1 cellular context compared by ENCODE assay signal in the genomic region with DNA sequence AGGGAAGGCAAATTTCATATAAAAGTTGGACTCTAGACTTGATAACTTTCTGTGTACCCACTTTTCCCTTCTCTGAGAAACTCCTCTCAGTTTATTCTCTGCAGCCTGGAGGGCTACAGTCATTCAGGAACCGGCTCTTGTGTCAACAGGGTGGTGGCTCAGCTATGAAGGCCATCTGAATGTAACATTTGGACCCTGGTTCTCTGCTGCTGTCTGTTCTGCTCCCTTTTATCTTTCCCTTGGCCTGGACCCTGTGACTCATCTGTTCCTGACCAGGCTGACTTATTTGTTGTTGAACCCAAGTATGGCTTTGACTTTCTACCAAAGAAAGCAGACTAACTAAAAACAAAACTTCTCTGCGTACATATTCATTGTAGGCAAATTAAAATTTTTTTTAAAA.
TF ChIP-seq lines count a peak whose summit lies in the region.

No MANE protein-coding gene starts in this region.

TF ChIP-seq in HepG2, 621 proteins besides CTCF, POLR2A, EP300 and RAD21 (continued from another document and continues in another):
- TF ChIP-seq, protein P1, sequence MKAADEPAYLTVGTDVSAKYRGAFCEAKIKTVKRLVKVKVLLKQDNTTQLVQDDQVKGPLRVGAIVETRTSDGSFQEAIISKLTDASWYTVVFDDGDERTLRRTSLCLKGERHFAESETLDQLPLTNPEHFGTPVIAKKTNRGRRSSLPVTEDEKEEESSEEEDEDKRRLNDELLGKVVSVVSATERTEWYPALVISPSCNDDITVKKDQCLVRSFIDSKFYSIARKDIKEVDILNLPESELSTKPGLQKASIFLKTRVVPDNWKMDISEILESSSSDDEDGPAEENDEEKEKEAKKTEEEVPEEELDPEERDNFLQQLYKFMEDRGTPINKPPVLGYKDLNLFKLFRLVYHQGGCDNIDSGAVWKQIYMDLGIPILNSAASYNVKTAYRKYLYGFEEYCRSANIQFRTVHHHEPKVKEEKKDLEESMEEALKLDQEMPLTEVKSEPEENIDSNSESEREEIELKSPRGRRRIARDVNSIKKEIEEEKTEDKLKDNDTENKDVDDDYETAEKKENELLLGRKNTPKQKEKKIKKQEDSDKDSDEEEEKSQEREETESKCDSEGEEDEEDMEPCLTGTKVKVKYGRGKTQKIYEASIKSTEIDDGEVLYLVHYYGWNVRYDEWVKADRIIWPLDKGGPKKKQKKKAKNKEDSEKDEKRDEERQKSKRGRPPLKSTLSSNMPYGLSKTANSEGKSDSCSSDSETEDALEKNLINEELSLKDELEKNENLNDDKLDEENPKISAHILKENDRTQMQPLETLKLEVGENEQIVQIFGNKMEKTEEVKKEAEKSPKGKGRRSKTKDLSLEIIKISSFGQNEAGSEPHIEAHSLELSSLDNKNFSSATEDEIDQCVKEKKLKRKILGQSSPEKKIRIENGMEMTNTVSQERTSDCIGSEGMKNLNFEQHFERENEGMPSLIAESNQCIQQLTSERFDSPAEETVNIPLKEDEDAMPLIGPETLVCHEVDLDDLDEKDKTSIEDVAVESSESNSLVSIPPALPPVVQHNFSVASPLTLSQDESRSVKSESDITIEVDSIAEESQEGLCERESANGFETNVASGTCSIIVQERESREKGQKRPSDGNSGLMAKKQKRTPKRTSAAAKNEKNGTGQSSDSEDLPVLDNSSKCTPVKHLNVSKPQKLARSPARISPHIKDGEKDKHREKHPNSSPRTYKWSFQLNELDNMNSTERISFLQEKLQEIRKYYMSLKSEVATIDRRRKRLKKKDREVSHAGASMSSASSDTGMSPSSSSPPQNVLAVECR (CRISPR knock-in tag; IDR thresholded peaks at IDR 0.05; ENCODE audit: borderline replicate concordance), result peak; percentile 31; the same call in 1 of the 2 replicates
- no peak for TF ChIP-seq NBN (conservative IDR thresholded peaks at IDR 0.05)
- TF ChIP-seq MATR3 (CRISPR knock-in tag; IDR thresholded peaks at IDR 0.05), result no peak
- TF ChIP-seq, protein P2, sequence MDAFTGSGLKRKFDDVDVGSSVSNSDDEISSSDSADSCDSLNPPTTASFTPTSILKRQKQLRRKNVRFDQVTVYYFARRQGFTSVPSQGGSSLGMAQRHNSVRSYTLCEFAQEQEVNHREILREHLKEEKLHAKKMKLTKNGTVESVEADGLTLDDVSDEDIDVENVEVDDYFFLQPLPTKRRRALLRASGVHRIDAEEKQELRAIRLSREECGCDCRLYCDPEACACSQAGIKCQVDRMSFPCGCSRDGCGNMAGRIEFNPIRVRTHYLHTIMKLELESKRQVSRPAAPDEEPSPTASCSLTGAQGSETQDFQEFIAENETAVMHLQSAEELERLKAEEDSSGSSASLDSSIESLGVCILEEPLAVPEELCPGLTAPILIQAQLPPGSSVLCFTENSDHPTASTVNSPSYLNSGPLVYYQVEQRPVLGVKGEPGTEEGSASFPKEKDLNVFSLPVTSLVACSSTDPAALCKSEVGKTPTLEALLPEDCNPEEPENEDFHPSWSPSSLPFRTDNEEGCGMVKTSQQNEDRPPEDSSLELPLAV (CRISPR knock-in tag; conservative IDR thresholded peaks at IDR 0.05; ENCODE audit: low read depth), result no peak
- TF ChIP-seq ZFX (CRISPR knock-in tag; IDR thresholded peaks at IDR 0.05; ENCODE audit: low read depth), result no peak
- TF ChIP-seq SIX1 (CRISPR knock-in tag; IDR thresholded peaks at IDR 0.05; ENCODE audit: borderline replicate concordance), result peak; percentile 56; the same call in 1 of the 2 replicates
- peak in 1 of 2 experiments; percentile 56; a peak in 1 of 4 replicates for TF ChIP-seq KLF16 (CRISPR knock-in tag; IDR thresholded peaks at IDR 0.05)
- TF ChIP-seq ZFP41 (CRISPR knock-in tag; IDR thresholded peaks at IDR 0.05; ENCODE audit: borderline replicate concordance), result no peak
- TF ChIP-seq ZNF138 (CRISPR knock-in tag; IDR thresholded peaks at IDR 0.05; ENCODE audit: low read depth), result no peak
- TF ChIP-seq BCL6 (CRISPR knock-in tag; IDR thresholded peaks at IDR 0.05), result peak; percentile 79
- TF ChIP-seq HNF4A (CRISPR knock-in tag; IDR thresholded peaks at IDR 0.05), result peak; percentile 96
- peak; percentile 79 for TF ChIP-seq SKI (IDR thresholded peaks at IDR 0.05; ENCODE audit: partially characterized antibody)
- no peak for TF ChIP-seq PCBP1 (IDR thresholded peaks at IDR 0.05; ENCODE audit: borderline replicate concordance, low read depth, low read length)
- no peak for TF ChIP-seq ZNF775 (CRISPR knock-in tag; IDR thresholded peaks at IDR 0.05; ENCODE audit: borderline replicate concordance)
- peak; percentile 48; the same call in 1 of the 2 replicates for TF ChIP-seq FOXJ3 (CRISPR knock-in tag; IDR thresholded peaks at IDR 0.05; ENCODE audit: borderline replicate concordance)
- TF ChIP-seq, protein P3, sequence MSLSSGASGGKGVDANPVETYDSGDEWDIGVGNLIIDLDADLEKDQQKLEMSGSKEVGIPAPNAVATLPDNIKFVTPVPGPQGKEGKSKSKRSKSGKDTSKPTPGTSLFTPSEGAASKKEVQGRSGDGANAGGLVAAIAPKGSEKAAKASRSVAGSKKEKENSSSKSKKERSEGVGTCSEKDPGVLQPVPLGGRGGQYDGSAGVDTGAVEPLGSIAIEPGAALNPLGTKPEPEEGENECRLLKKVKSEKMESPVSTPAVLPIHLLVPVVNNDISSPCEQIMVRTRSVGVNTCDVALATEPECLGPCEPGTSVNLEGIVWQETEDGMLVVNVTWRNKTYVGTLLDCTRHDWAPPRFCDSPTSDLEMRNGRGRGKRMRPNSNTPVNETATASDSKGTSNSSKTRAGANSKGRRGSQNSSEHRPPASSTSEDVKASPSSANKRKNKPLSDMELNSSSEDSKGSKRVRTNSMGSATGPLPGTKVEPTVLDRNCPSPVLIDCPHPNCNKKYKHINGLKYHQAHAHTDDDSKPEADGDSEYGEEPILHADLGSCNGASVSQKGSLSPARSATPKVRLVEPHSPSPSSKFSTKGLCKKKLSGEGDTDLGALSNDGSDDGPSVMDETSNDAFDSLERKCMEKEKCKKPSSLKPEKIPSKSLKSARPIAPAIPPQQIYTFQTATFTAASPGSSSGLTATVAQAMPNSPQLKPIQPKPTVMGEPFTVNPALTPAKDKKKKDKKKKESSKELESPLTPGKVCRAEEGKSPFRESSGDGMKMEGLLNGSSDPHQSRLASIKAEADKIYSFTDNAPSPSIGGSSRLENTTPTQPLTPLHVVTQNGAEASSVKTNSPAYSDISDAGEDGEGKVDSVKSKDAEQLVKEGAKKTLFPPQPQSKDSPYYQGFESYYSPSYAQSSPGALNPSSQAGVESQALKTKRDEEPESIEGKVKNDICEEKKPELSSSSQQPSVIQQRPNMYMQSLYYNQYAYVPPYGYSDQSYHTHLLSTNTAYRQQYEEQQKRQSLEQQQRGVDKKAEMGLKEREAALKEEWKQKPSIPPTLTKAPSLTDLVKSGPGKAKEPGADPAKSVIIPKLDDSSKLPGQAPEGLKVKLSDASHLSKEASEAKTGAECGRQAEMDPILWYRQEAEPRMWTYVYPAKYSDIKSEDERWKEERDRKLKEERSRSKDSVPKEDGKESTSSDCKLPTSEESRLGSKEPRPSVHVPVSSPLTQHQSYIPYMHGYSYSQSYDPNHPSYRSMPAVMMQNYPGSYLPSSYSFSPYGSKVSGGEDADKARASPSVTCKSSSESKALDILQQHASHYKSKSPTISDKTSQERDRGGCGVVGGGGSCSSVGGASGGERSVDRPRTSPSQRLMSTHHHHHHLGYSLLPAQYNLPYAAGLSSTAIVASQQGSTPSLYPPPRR (CRISPR knock-in tag; IDR thresholded peaks at IDR 0.05; ENCODE audit: borderline replicate concordance), result peak; percentile 62; the same call in 1 of the 2 replicates
- TF ChIP-seq IRF2 (CRISPR knock-in tag; IDR thresholded peaks at IDR 0.05), result peak; percentile 70; the same call in 1 of the 2 replicates
- peak; percentile 80 for TF ChIP-seq SOX5 (CRISPR knock-in tag; IDR thresholded peaks at IDR 0.05; ENCODE audit: borderline replicate concordance)
- TF ChIP-seq BRD4 (CRISPR knock-in tag; IDR thresholded peaks at IDR 0.05), result no peak
- TF ChIP-seq ATF1 (CRISPR knock-in tag; IDR thresholded peaks at IDR 0.05), result 0 out of 2 replicates have a peak, but pooled peaks have one; percentile 13
- no peak for TF ChIP-seq GLI4 (CRISPR knock-in tag; IDR thresholded peaks at IDR 0.05; ENCODE audit: borderline replicate concordance)
- TF ChIP-seq, protein P4, sequence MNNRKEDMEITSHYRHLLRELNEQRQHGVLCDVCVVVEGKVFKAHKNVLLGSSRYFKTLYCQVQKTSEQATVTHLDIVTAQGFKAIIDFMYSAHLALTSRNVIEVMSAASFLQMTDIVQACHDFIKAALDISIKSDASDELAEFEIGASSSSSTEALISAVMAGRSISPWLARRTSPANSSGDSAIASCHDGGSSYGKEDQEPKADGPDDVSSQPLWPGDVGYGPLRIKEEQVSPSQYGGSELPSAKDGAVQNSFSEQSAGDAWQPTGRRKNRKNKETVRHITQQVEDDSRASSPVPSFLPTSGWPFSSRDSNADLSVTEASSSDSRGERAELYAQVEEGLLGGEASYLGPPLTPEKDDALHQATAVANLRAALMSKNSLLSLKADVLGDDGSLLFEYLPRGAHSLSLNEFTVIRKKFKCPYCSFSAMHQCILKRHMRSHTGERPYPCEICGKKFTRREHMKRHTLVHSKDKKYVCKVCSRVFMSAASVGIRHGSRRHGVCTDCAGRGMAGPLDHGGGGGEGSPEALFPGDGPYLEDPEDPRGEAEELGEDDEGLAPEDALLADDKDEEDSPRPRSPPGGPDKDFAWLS (CRISPR knock-in tag; IDR thresholded peaks at IDR 0.05; ENCODE audit: borderline replicate concordance), result no peak
- TF ChIP-seq FOXK2 (IDR thresholded peaks at IDR 0.05), result peak; percentile 19; the same call in 1 of the 2 replicates
- TF ChIP-seq, protein P5, sequence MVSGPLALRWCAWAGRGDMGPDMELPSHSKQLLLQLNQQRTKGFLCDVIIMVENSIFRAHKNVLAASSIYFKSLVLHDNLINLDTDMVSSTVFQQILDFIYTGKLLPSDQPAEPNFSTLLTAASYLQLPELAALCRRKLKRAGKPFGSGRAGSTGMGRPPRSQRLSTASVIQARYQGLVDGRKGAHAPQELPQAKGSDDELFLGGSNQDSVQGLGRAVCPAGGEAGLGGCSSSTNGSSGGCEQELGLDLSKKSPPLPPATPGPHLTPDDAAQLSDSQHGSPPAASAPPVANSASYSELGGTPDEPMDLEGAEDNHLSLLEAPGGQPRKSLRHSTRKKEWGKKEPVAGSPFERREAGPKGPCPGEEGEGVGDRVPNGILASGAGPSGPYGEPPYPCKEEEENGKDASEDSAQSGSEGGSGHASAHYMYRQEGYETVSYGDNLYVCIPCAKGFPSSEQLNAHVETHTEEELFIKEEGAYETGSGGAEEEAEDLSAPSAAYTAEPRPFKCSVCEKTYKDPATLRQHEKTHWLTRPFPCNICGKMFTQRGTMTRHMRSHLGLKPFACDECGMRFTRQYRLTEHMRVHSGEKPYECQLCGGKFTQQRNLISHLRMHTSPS (CRISPR knock-in tag; IDR thresholded peaks at IDR 0.05; ENCODE audit: low read depth), result no peak
- TF ChIP-seq, protein P6, sequence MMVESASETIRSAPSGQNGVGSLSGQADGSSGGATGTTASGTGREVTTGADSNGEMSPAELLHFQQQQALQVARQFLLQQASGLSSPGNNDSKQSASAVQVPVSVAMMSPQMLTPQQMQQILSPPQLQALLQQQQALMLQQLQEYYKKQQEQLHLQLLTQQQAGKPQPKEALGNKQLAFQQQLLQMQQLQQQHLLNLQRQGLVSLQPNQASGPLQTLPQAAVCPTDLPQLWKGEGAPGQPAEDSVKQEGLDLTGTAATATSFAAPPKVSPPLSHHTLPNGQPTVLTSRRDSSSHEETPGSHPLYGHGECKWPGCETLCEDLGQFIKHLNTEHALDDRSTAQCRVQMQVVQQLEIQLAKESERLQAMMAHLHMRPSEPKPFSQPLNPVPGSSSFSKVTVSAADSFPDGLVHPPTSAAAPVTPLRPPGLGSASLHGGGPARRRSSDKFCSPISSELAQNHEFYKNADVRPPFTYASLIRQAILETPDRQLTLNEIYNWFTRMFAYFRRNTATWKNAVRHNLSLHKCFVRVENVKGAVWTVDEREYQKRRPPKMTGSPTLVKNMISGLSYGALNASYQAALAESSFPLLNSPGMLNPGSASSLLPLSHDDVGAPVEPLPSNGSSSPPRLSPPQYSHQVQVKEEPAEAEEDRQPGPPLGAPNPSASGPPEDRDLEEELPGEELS (CRISPR knock-in tag; IDR thresholded peaks at IDR 0.05), result peak; percentile 86
- peak; percentile 86 for TF ChIP-seq MED1 (CRISPR knock-in tag; IDR thresholded peaks at IDR 0.05)
- no peak for TF ChIP-seq DNMT1 (CRISPR knock-in tag; IDR thresholded peaks at IDR 0.05)
- TF ChIP-seq ZSCAN9 (CRISPR knock-in tag; IDR thresholded peaks at IDR 0.05; ENCODE audit: borderline replicate concordance), result 0 out of 2 replicates have a peak, but pooled peaks have one; percentile 56
- no peak for TF ChIP-seq NFYC (CRISPR knock-in tag; IDR thresholded peaks at IDR 0.05)
- TF ChIP-seq, protein P7, sequence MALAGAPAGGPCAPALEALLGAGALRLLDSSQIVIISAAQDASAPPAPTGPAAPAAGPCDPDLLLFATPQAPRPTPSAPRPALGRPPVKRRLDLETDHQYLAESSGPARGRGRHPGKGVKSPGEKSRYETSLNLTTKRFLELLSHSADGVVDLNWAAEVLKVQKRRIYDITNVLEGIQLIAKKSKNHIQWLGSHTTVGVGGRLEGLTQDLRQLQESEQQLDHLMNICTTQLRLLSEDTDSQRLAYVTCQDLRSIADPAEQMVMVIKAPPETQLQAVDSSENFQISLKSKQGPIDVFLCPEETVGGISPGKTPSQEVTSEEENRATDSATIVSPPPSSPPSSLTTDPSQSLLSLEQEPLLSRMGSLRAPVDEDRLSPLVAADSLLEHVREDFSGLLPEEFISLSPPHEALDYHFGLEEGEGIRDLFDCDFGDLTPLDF (CRISPR knock-in tag; IDR thresholded peaks at IDR 0.05), result no peak
- TF ChIP-seq, protein P8, sequence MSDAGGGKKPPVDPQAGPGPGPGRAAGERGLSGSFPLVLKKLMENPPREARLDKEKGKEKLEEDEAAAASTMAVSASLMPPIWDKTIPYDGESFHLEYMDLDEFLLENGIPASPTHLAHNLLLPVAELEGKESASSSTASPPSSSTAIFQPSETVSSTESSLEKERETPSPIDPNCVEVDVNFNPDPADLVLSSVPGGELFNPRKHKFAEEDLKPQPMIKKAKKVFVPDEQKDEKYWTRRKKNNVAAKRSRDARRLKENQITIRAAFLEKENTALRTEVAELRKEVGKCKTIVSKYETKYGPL (CRISPR knock-in tag; IDR thresholded peaks at IDR 0.05), result no peak
- TF ChIP-seq PHF20 (CRISPR knock-in tag; IDR thresholded peaks at IDR 0.05), result no peak
- no peak for TF ChIP-seq ZNF749 (CRISPR knock-in tag; IDR thresholded peaks at IDR 0.05; ENCODE audit: borderline replicate concordance)
- TF ChIP-seq ZFP36L1 (CRISPR knock-in tag; IDR thresholded peaks at IDR 0.05), result no peak
- TF ChIP-seq ZNF235 (CRISPR knock-in tag; IDR thresholded peaks at IDR 0.05; ENCODE audit: borderline replicate concordance), result no peak
- TF ChIP-seq ZNF383 (CRISPR knock-in tag; IDR thresholded peaks at IDR 0.05; ENCODE audit: borderline replicate concordance), result no peak
- TF ChIP-seq, protein P9, sequence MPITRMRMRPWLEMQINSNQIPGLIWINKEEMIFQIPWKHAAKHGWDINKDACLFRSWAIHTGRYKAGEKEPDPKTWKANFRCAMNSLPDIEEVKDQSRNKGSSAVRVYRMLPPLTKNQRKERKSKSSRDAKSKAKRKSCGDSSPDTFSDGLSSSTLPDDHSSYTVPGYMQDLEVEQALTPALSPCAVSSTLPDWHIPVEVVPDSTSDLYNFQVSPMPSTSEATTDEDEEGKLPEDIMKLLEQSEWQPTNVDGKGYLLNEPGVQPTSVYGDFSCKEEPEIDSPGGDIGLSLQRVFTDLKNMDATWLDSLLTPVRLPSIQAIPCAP (CRISPR knock-in tag; IDR thresholded peaks at IDR 0.05; ENCODE audit: low read depth), result no peak
- TF ChIP-seq ZNF83 (CRISPR knock-in tag; IDR thresholded peaks at IDR 0.05; ENCODE audit: borderline replicate concordance), result no peak
